ENCODE assay signal across 9 cellular contexts in genomic region chr6:37696841-37697735, GRCh38. TPM values are rescaled to one million over a fixed set of nuclear protein-coding genes. Genes with fewer than 3 reads are reported as not detected.
DNase-seq lines count a peak whose midpoint lies in the region; ATAC-seq, FAIRE-seq and TF ChIP-seq lines count a peak whose summit lies in the region.
"Had no signal": no experiment of that assay in that cellular context is flagged by ENCODE, and none has a peak within 500 bp of the region (broad histone marks: within the 10 kb centered on the region; RNA-seq: fewer than 3 reads in every experiment).

No MANE protein-coding gene starts in this region.

- H3K36me3 ChIP-seq in GM12878 (ENCODE audit: control insufficient read depth in 2 of 2, insufficient read depth in 2 of 2, low read length in 1 of 2): no peaks in the 10 kb centered on the region
- H3K36me3 ChIP-seq in kidney epithelial cell (ENCODE audit: control insufficient read depth, insufficient read depth, low read length): no peaks in the 10 kb centered on the region

- peaks cover 22 to 31% of the 10 kb centered on the region in 2 experiments for H3K27me3 ChIP-seq in GM12878 (replicated peaks in 1 of 2; ENCODE audit: control insufficient read depth in 2 of 2, insufficient read depth in 2 of 2, low read length in 1 of 2)
- H3K27me3 ChIP-seq in kidney epithelial cell (ENCODE audit: control insufficient read depth, insufficient read depth, low read length): peaks cover 40% of the 10 kb centered on the region

- SMC1A ChIA-PET in GM12878 (lab: Charles Lee; ENCODE audit: uncharacterized antibody, unreplicated experiment): interaction anchor here (1.1 kb wide), 1 partner anchor 256 kb away, joined by 3 read pairs; no protein-coding TSS in a partner anchor

- ATAC-seq in GM19035 (IDR thresholded peaks at IDR 0.05; ENCODE audit: unreplicated experiment): peak; percentile 32
- peak; percentile 26 for ATAC-seq in SK-N-SH treated with all-trans-retinoic acid at 6 μM for 48 hours
- peak; percentile 43 for ATAC-seq in GM12878
- ATAC-seq in GM21717 (IDR thresholded peaks at IDR 0.05; ENCODE audit: unreplicated experiment): no peak

- no peak for TF ChIP-seq RAD21 in GM12878 (IDR thresholded peaks at IDR 0.05; ENCODE audit: insufficient read depth, low read depth, low read length)

- POLR2A ChIA-PET in GM12878 (lab: Charles Lee): interaction anchor here (0.6 kb wide), 1 partner anchor 1107 kb away, joined by 3 read pairs; no protein-coding TSS in a partner anchor

- TF ChIP-seq CTCF in GM12878 (IDR thresholded peaks at IDR 0.05 in 2 of 3, conservative IDR thresholded peaks at IDR 0.05 in 1 of 3; ENCODE audit: control insufficient read depth in 2 of 3, extremely low read depth in 1 of 3, insufficient read depth in 1 of 3, low read depth in 3 of 3, low read length in 3 of 3): 0 out of 6 replicates have a peak, but pooled peaks of 1 of the 3 experiments have one; percentile 1
- no peak for TF ChIP-seq CTCF in kidney epithelial cell (IDR thresholded peaks at IDR 0.05; ENCODE audit: insufficient read depth, low read length, poor library complexity, severe bottlenecking)

- H4K20me1 ChIP-seq in GM12878 (ENCODE audit: control insufficient read depth, insufficient read depth): no peaks in the 10 kb centered on the region

- H3K9me3 ChIP-seq in GM12878 (replicated peaks; ENCODE audit: control insufficient read depth, insufficient read depth, low read length): no peaks in the 10 kb centered on the region

- TF ChIP-seq POLR2A in GM12878 (IDR thresholded peaks at IDR 0.05; ENCODE audit: low read depth, low read length): no peak

- DNase-seq in 8988T (peak; percentile 69), GM12878 (ENCODE audit: low read depth, low spot score) (no peak), kidney epithelial cell (ENCODE audit: low read depth) (no peak), superior temporal gyrus (ENCODE audit: extremely low spot score) (no peak)
- DNase-seq in stimulated activated CD8-positive, alpha-beta memory T cell treated with anti-CD3 and anti-CD28 coated beads, Interleukin-12 subunit alpha, Interleukin-12 subunit beta, amount 100 ng/mL, for 4 hours (ENCODE audit: low read depth): peak; percentile 35

- H3K27ac ChIP-seq in GM12878 (ENCODE audit: control insufficient read depth, insufficient read depth): no peak overlapping the region

- intact Hi-C loops in GM12878 (cut with micrococcal nuclease; ENCODE audit: unreplicated experiment): loop anchor here (10.0 kb wide), 1 partner anchor 978 kb away; no protein-coding TSS in a partner anchor

- WGBS in GM12878 (ENCODE audit: insufficient coverage, insufficient replicate concordance, low lambda C conversion rate, missing lambda C conversion rate): 2% methylated on average over 82 of the region's 120 CpGs

- in situ Hi-C loops in GM12878 (cut with MboI): no loop called here

- H3K4me3 ChIP-seq in GM12878 (peak overlapping the region; percentile 92), kidney epithelial cell (ENCODE audit: low read depth, low read length) (peak overlapping the region; percentile 44)

- RAD21 ChIA-PET in GM12878 (lab: Charles Lee; ENCODE audit: unreplicated experiment): no interaction called here

- peak overlapping the region; percentile 50; the same call in 1 of the 2 replicates for H3K9ac ChIP-seq in GM12878 (ENCODE audit: control insufficient read depth, insufficient read depth, low read length)

- TF ChIP-seq EP300 in GM12878 (IDR thresholded peaks at IDR 0.05; ENCODE audit: borderline replicate concordance in 1 of 2, control insufficient read depth in 1 of 2, low read depth in 2 of 2, low read length in 2 of 2): no peak

- no peak for FAIRE-seq in GM12878 (lab: Jason Lieb, UNC)
- FAIRE-seq: islet of Langerhans had no signal

- CTCF ChIA-PET in GM12878 (lab: Yijun Ruan, JAX): interaction anchor here (1.1 kb wide), 1 partner anchor 159 kb away, joined by 3 read pairs; no protein-coding TSS in a partner anchor

- BruUV-seq in GM12878 (replicated peaks; lab: Mats Ljungman, UMichigan): no TSS peak

- H3K4me2 ChIP-seq in GM12878 (ENCODE audit: control insufficient read depth, insufficient read depth): peak overlapping the region; percentile 99

- peaks cover 11% of the 10 kb centered on the region for H3K4me1 ChIP-seq in GM12878 (ENCODE audit: control insufficient read depth, insufficient read depth, low read length)

- peak overlapping the region; percentile 75 for H2AFZ ChIP-seq in GM12878 (ENCODE audit: control insufficient read depth, low read depth, low read length)

- H3K79me2 ChIP-seq in GM12878 (ENCODE audit: control insufficient read depth, insufficient read depth, low read length): no peaks in the 10 kb centered on the region

TF ChIP-seq in SK-N-SH treated with all-trans-retinoic acid at 6 μM for 48 hours, 23 proteins besides CTCF, POLR2A, EP300 and RAD21 (continues in another document):
- TF ChIP-seq ZNF8 (CRISPR knock-in tag; IDR thresholded peaks at IDR 0.05): no peak
- no peak for TF ChIP-seq CREB5 (CRISPR knock-in tag; IDR thresholded peaks at IDR 0.05; ENCODE audit: low read depth)
- no peak for TF ChIP-seq PPARA (CRISPR knock-in tag; IDR thresholded peaks at IDR 0.05; ENCODE audit: borderline replicate concordance)
- TF ChIP-seq ZC3H10 (CRISPR knock-in tag; IDR thresholded peaks at IDR 0.05): no peak

TF ChIP-seq in GM12878, 131 proteins besides CTCF, POLR2A, EP300 and RAD21:
- no peak for TF ChIP-seq SPI1 (IDR thresholded peaks at IDR 0.05; ENCODE audit: borderline replicate concordance, insufficient read depth, low read depth, low read length)
- peak; percentile 29 for TF ChIP-seq IKZF1 (conservative IDR thresholded peaks at IDR 0.05)

RNA-seq across cellular contexts. Expression of gene MDGA1, which starts 0.6 kb away (rescaled TPM):
- total RNA-seq in GM12878 (2013; cell fraction: nucleolus; rRNA removed): 0.67 and 1.2 TPM in 2 replicates
- total RNA-seq in GM12878 (2014; rRNA removed): 1.1 and 2.0 TPM in 2 replicates
- total RNA-seq in GM12878 (2014; rRNA removed; fragmentation: Illumina TruSeq; extraction: Trizol): 0.54 and 0.60 TPM in 2 replicates
- 2.2 and 3.0 TPM in 2 replicates for total RNA-seq in GM12878 (2021)
- 0.10 TPM for polyA plus RNA-seq in GM12878 (2011; ENCODE audit: low read depth)
- 0.15 and 0.19 TPM in 2 replicates for polyA plus RNA-seq in GM12878 (2011; rRNA removed)
- 0.09 and 0.40 TPM in 2 replicates for polyA plus RNA-seq in GM12878 (2011; cell fraction: cytosol; rRNA removed)
- 0.27 and 0.76 TPM in 2 replicates for polyA plus RNA-seq in GM12878 (2011; cell fraction: nucleus; rRNA removed)
- polyA plus RNA-seq in GM12878 (2012): 0.14 and 0.83 TPM in 2 replicates
- polyA plus RNA-seq in GM12878 (2014; fragmentation: Illumina TruSeq; extraction: Trizol): 1.1 and 2.2 TPM in 2 replicates
- polyA plus RNA-seq in GM12878 (2014; fragmentation: Nextera tagmentation; extraction: Ambion mirVana): under 1 TPM; 0.02 to 0.26 TPM
- polyA plus RNA-seq in GM12878 (2014; rRNA removed): 0.94 and 1.00 TPM in 2 replicates
- polyA plus RNA-seq in GM12878 (2016; fragmentation: Nextera tagmentation; extraction: Ambion mirVana): under 1 TPM in 1 of 2 experiments, not detected in 1; 0.90 TPM
- 0.22 and 0.77 TPM in 2 replicates for polyA minus RNA-seq in GM12878 (2011; rRNA and poly(A)+ RNA removed)
- polyA minus RNA-seq in GM12878 (2011; cell fraction: cytosol; rRNA and poly(A)+ RNA removed): not detected in 2 replicates
- 0.36 and 0.48 TPM in 2 replicates for polyA minus RNA-seq in GM12878 (2011; cell fraction: nucleus; rRNA and poly(A)+ RNA removed)
- total RNA-seq in kidney epithelial cell: 0.25 and 0.41 TPM in 2 replicates

Comparison
In these comparisons a context has a peak if more than half of its experiments do, and no peak if none do; other contexts are left out.
1. DNase-seq: peak in 8988T (single experiment) and stimulated activated CD8-positive, alpha-beta memory T cell treated with anti-CD3 and anti-CD28 coated beads, Interleukin-12 subunit alpha, Interleukin-12 subunit beta, amount 100 ng/mL, for 4 hours (single experiment); none in GM12878 (single experiment), kidney epithelial cell (single experiment) and superior temporal gyrus (single experiment).